8 cellular contexts compared by ENCODE assay signal in the genomic region with DNA sequence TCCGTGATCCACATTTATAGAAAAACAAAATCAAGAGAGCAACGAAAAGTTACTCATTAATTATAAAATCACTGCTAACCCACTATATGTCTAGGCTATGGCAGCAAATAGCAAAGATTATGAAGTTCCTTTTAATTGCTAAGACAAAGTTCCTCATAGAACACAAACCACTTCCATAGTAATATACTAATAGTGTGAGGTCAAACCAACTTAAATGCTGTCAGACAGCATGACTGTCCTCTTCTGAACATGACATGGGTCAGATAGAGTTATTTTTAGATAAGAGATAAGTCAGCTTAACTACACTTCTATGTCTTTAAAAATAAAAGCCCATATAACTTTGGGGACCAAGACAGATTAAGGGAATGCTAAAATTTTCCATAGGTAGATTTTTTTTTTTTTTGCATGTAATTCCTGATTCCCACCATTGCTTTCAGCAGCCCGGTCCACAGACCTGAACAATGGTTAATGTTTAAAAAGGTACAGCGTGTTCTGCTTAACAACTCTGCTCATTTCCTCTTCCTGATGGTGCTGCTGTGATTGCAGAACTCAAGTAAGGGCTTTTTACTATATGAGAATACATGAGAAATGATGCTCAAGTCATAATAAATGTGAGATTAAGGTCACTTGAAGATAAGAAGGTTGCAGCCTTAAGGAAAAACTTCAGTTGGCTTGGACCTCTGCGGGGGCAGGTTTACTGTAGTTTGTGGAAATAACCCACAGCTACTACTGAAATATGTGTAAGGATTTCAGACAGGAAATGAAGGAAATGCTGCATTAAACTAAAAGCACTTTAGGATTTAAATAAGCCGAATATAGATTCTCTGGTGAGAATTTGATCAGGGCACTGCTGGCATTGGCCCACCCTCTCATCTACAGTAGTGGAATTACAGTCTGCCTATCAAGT. TPM values are rescaled to one million over a fixed set of nuclear protein-coding genes. Genes with fewer than 3 reads are reported as not detected.
A peak's percentile ranks its signal among the peaks of the same experiment; 100 is the strongest.
DNase-seq lines count a peak whose midpoint lies in the region; ATAC-seq and TF ChIP-seq lines count a peak whose summit lies in the region.

No MANE protein-coding gene starts in this region.

- no peaks in the 10 kb centered on the region for H4K20me1 ChIP-seq in GM23338 (replicated peaks; ENCODE audit: insufficient read depth)

- H3K4me1 ChIP-seq in aorta (ENCODE audit: control insufficient read depth in 1 of 2, insufficient read depth in 2 of 2, low read length in 2 of 2) (peaks cover under 1 to 9% of the 10 kb centered on the region in 2 donors), GM23338 (ENCODE audit: insufficient read depth) (peaks cover 17% of the 10 kb centered on the region)

- no peaks in the 10 kb centered on the region for H3K79me2 ChIP-seq in GM23338 (replicated peaks; ENCODE audit: insufficient read depth)

- H3K27ac ChIP-seq in SK-N-MC (peak overlapping the region; percentile 48), aorta (ENCODE audit: low read depth in 1 of 2, low read length in 2 of 2) (no peak overlapping the region), GM23338 (ENCODE audit: low read depth) (no peak overlapping the region)

- no peak overlapping the region for H3K9ac ChIP-seq in SK-N-MC (ENCODE audit: insufficient read length)

- TF ChIP-seq CTCF in GM23338 (conservative IDR thresholded peaks at IDR 0.05; ENCODE audit: low read depth in 2 of 2), result no peak

- H3K27me3 ChIP-seq in aorta (ENCODE audit: control insufficient read depth in 1 of 2, insufficient read depth in 2 of 2, low read length in 1 of 2) (no peaks in the 10 kb centered on the region), GM23338 (ENCODE audit: insufficient read depth) (no peaks in the 10 kb centered on the region; the same call in 1 of the 2 replicates)

- H3K27ac Mint-ChIP-seq in GM23338, result no peak overlapping the region

- no peaks in the 10 kb centered on the region for H3K36me3 ChIP-seq in SK-N-MC (ENCODE audit: insufficient read depth, low read length)
- H3K36me3 ChIP-seq in aorta (ENCODE audit: control insufficient read depth in 1 of 2, insufficient read depth in 2 of 2, low read length in 1 of 2), result no peaks in the 10 kb centered on the region
- H3K36me3 ChIP-seq in GM23338 (ENCODE audit: insufficient read depth), result no peaks in the 10 kb centered on the region

- peaks cover 15% of the 10 kb centered on the region for H3K4me1 Mint-ChIP-seq in GM23338

- H2AFZ ChIP-seq in GM23338, result no peak overlapping the region

- no peak overlapping the region for H3K4me2 ChIP-seq in GM23338

- H3K9me2 ChIP-seq in GM23338 (ENCODE audit: insufficient read depth), result no peaks in the 10 kb centered on the region

- intact Hi-C loops in aorta (cut with DNase I), result no loop called here

- H3K27me3 Mint-ChIP-seq in GM23338 (ENCODE audit: insufficient read depth, low read depth, poor library complexity), result no peaks in the 10 kb centered on the region

- no peaks in the 10 kb centered on the region for H3F3A ChIP-seq in GM23338 (replicated peaks; ENCODE audit: low read depth)

- DNase-seq in stimulated activated CD4-positive, alpha-beta T cell treated with anti-CD3 and anti-CD28 coated beads, Interleukin-1b, Interleukin-23, amount 100 ng/mL, for 48 hours, result peak; percentile 9
- no peak for DNase-seq in stimulated activated CD4-positive, alpha-beta T cell treated with anti-CD3 and anti-CD28 coated beads, Interleukin-2, amount 100 ng/mL, for 48 hours
- peak; percentile 90 for DNase-seq in SK-N-MC (ENCODE audit: low read depth, low spot score)
- peak; percentile 64 for DNase-seq in left kidney (ENCODE audit: low read depth, low spot score)
- DNase-seq in aorta, result no peak
- DNase-seq in GM23338 (ENCODE audit: low spot score), result no peak
- no peak for DNase-seq in activated gamma-delta T cell (lab: John Stamatoyannopoulos, UW)
- no peak for DNase-seq in DMS79 (lab: John Stamatoyannopoulos, UW)

- H3K4me3 ChIP-seq in SK-N-MC (peak overlapping the region; percentile 51), aorta (ENCODE audit: low read length in 2 of 2) (no peak overlapping the region), GM23338 (no peak overlapping the region)

- no peak overlapping the region for H3K4me3 Mint-ChIP-seq in GM23338

- no peaks in the 10 kb centered on the region for H3K9me3 ChIP-seq in SK-N-MC (ENCODE audit: low read depth, low read length)
- no peaks in the 10 kb centered on the region for H3K9me3 ChIP-seq in aorta (ENCODE audit: control insufficient read depth, low read length)

- 53 to 57% methylated on average over 6 of the region's 6 CpGs for WGBS in aorta, 2 donors

- H3K9me3 Mint-ChIP-seq in GM23338, result no peaks in the 10 kb centered on the region

- no peaks in the 10 kb centered on the region for H3K36me3 Mint-ChIP-seq in GM23338 (ENCODE audit: low read depth)

- ATAC-seq in aorta (ENCODE audit: low FRiP score), result peak; percentile 15
- ATAC-seq in GM23338, result no peak

TF ChIP-seq in GM23338, 12 proteins besides CTCF, POLR2A, EP300 and RAD21 (continues in another document):
- no peak for TF ChIP-seq POLR2AphosphoS5 (IDR thresholded peaks at IDR 0.05; ENCODE audit: low read depth)
- TF ChIP-seq, protein P1, sequence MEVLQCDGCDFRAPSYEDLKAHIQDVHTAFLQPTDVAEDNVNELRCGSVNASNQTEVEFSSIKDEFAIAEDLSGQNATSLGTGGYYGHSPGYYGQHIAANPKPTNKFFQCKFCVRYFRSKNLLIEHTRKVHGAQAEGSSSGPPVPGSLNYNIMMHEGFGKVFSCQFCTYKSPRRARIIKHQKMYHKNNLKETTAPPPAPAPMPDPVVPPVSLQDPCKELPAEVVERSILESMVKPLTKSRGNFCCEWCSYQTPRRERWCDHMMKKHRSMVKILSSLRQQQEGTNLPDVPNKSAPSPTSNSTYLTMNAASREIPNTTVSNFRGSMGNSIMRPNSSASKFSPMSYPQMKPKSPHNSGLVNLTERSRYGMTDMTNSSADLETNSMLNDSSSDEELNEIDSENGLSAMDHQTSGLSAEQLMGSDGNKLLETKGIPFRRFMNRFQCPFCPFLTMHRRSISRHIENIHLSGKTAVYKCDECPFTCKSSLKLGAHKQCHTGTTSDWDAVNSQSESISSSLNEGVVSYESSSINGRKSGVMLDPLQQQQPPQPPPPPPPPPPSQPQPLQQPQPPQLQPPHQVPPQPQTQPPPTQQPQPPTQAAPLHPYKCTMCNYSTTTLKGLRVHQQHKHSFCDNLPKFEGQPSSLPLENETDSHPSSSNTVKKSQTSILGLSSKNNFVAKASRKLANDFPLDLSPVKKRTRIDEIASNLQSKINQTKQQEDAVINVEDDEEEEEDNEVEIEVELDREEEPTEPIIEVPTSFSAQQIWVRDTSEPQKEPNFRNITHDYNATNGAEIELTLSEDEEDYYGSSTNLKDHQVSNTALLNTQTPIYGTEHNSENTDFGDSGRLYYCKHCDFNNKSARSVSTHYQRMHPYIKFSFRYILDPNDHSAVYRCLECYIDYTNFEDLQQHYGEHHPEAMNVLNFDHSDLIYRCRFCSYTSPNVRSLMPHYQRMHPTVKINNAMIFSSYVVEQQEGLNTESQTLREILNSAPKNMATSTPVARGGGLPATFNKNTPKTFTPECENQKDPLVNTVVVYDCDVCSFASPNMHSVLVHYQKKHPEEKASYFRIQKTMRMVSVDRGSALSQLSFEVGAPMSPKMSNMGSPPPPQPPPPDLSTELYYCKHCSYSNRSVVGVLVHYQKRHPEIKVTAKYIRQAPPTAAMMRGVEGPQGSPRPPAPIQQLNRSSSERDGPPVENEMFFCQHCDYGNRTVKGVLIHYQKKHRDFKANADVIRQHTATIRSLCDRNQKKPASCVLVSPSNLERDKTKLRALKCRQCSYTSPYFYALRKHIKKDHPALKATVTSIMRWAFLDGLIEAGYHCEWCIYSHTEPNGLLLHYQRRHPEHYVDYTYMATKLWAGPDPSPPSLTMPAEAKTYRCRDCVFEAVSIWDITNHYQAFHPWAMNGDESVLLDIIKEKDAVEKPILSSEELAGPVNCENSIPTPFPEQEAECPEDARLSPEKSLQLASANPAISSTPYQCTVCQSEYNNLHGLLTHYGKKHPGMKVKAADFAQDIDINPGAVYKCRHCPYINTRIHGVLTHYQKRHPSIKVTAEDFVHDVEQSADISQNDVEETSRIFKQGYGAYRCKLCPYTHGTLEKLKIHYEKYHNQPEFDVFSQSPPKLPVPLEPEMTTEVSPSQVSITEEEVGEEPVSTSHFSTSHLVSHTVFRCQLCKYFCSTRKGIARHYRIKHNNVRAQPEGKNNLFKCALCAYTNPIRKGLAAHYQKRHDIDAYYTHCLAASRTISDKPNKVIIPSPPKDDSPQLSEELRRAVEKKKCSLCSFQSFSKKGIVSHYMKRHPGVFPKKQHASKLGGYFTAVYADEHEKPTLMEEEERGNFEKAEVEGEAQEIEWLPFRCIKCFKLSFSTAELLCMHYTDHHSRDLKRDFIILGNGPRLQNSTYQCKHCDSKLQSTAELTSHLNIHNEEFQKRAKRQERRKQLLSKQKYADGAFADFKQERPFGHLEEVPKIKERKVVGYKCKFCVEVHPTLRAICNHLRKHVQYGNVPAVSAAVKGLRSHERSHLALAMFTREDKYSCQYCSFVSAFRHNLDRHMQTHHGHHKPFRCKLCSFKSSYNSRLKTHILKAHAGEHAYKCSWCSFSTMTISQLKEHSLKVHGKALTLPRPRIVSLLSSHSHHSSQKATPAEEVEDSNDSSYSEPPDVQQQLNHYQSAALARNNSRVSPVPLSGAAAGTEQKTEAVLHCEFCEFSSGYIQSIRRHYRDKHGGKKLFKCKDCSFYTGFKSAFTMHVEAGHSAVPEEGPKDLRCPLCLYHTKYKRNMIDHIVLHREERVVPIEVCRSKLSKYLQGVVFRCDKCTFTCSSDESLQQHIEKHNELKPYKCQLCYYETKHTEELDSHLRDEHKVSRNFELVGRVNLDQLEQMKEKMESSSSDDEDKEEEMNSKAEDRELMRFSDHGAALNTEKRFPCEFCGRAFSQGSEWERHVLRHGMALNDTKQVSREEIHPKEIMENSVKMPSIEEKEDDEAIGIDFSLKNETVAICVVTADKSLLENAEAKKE (CRISPR knock-in tag; IDR thresholded peaks at IDR 0.05), result no peak
- TF ChIP-seq EZH2phosphoT487 (IDR thresholded peaks at IDR 0.05; ENCODE audit: unreplicated experiment), result no peak
- TF ChIP-seq ZNF114 (CRISPR knock-in tag; IDR thresholded peaks at IDR 0.05), result no peak
- TF ChIP-seq NANOG (IDR thresholded peaks at IDR 0.05; ENCODE audit: borderline replicate concordance), result no peak

RNA-seq across cellular contexts. Expression of a gene that starts 37.7 kb away (rescaled TPM):
- 10 to 100 TPM; 94.6 to 96.8 TPM for total RNA-seq in aorta
- polyA plus RNA-seq in aorta (10 to 100 TPM; 19.8 to 33.4 TPM), GM23338 (2016; fragmentation: Nextera tagmentation; extraction: Ambion mirVana) (100 and 117 TPM in 2 replicates)
- 153 and 191 TPM in 2 replicates for total RNA-seq in GM23338 (2014; rRNA removed; shearing (Covaris generic))

Comparison
In these comparisons a context has a peak if more than half of its experiments do, and no peak if none do; other contexts are left out.
1. DNase-seq: peak in stimulated activated CD4-positive, alpha-beta T cell treated with anti-CD3 and anti-CD28 coated beads, Interleukin-1b, Interleukin-23, amount 100 ng/mL, for 48 hours (single experiment), SK-N-MC (single experiment) and left kidney (single experiment); none in stimulated activated CD4-positive, alpha-beta T cell treated with anti-CD3 and anti-CD28 coated beads, Interleukin-2, amount 100 ng/mL, for 48 hours (0 of 2), aorta (0 of 2), GM23338 (single experiment), activated gamma-delta T cell (single experiment) and DMS79 (single experiment).